8 cellular contexts compared by ENCODE assay signal in genomic region chr4:31370866-31371465, GRCh38.
DNase-seq lines count a peak whose midpoint lies in the region; ATAC-seq, FAIRE-seq and TF ChIP-seq lines count a peak whose summit lies in the region.
"Had no signal": no experiment of that assay in that cellular context is flagged by ENCODE, and none has a peak within 500 bp of the region (broad histone marks: within the 10 kb centered on the region; RNA-seq: fewer than 3 reads in every experiment).

No MANE protein-coding gene starts in this region.

- no peak overlapping the region for H3K27ac Mint-ChIP-seq in neural crest cell (ENCODE audit: unreplicated experiment)
- H3K27ac Mint-ChIP-seq: activated naive CD8-positive, alpha-beta T cell had no signal

- peak; percentile 62 for FAIRE-seq in RCC 7860 (lab: Jason Lieb, UNC)

- no peaks in the 10 kb centered on the region for H3K36me3 Mint-ChIP-seq in neural crest cell (ENCODE audit: low read depth)
- H3K36me3 Mint-ChIP-seq: activated naive CD8-positive, alpha-beta T cell had no signal

- TF ChIP-seq CTCF in GM12873 (IDR thresholded peaks at IDR 0.05; ENCODE audit: insufficient read depth, low read depth, low read length, missing control alignments) (peak; percentile 74), neural crest cell (conservative IDR thresholded peaks at IDR 0.05) (peak; percentile 80)

- TF ChIP-seq POLR2A in erythroblast (IDR thresholded peaks at IDR 0.05; ENCODE audit: low read length): no peak

- no peak overlapping the region for H3K4me3 Mint-ChIP-seq in neural crest cell
- H3K4me3 Mint-ChIP-seq: activated naive CD8-positive, alpha-beta T cell had no signal

- H3K27me3 Mint-ChIP-seq in neural crest cell (ENCODE audit: low read depth): no peaks in the 10 kb centered on the region
- H3K27me3 Mint-ChIP-seq: activated naive CD8-positive, alpha-beta T cell had no signal

- H3K4me1 Mint-ChIP-seq in neural crest cell: no peaks in the 10 kb centered on the region

- peak; percentile 18 for DNase-seq in HuH-7.5 (ENCODE audit: low spot score)
- peak; percentile 44 for DNase-seq in RCC 7860 (ENCODE audit: low spot score)
- DNase-seq in erythroblast (lab: John Stamatoyannopoulos, UW): peak; percentile 52 to 63
- no peak for DNase-seq in neural crest cell (ENCODE audit: low read depth, low spot score)
- no peak for DNase-seq in stimulated activated CD4-positive, alpha-beta T cell treated with anti-CD3 and anti-CD28 coated beads, Interleukin-1b, Interleukin-23, amount 100 ng/mL, for 48 hours

- peak; percentile 97 for ATAC-seq in GM21717 (IDR thresholded peaks at IDR 0.05; ENCODE audit: unreplicated experiment)

- H3K9me3 Mint-ChIP-seq in neural crest cell: peaks cover 3% of the 10 kb centered on the region

Comparison
In these comparisons a context has a peak if more than half of its experiments do, and no peak if none do; other contexts are left out.
1. DNase-seq: peak in HuH-7.5 (single experiment), RCC 7860 (single experiment) and erythroblast (2 of 2); none in neural crest cell (single experiment) and stimulated activated CD4-positive, alpha-beta T cell treated with anti-CD3 and anti-CD28 coated beads, Interleukin-1b, Interleukin-23, amount 100 ng/mL, for 48 hours (single experiment).